Comparison of ENCODE assay signal across 9 cellular contexts in the genomic region with DNA sequence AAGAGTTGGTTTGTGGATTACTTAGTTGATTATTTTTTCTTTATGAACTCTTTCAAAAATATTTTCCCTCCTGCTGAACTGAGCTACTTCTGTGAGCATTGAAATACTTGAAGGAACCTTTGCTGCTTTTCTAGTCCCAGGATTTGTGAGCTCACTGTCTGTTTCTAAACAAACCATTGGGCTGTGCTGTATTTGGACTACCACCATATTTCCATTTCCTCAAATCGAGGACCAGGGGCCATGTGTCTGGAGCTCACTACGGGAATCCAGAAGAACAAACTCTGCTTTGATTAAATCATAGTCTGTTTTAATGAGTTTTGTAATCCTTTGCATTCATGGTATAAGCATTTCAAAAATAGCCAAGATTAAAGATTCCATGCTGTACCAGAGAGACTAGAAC. TPM values are rescaled to one million over a fixed set of nuclear protein-coding genes. Genes with fewer than 3 reads are reported as not detected.
DNase-seq lines count a peak whose midpoint lies in the region; ATAC-seq and TF ChIP-seq lines count a peak whose summit lies in the region.
"Had no signal": no experiment of that assay in that cellular context is flagged by ENCODE, and none has a peak within 500 bp of the region (broad histone marks: within the 10 kb centered on the region; RNA-seq: fewer than 3 reads in every experiment).

No MANE protein-coding gene starts in this region.

- no peak for DNase-seq in activated naive CD4-positive, alpha-beta T cell treated with Interleukin-2 at 50 U/mL for 16 hours
- DNase-seq in activated naive CD4-positive, alpha-beta T cell treated with anti-CD3 and anti-CD28 coated beads, Interleukin-2, amount 50 U/mL, for 72 hours (ENCODE audit: low spot score in 2 of 2), result no peak
- DNase-seq in kidney tubule cell (ENCODE audit: low spot score), result peak; percentile 34
- no peak for DNase-seq in type B pancreatic cell (ENCODE audit: extremely low spot score, unreplicated experiment)
- no peak for DNase-seq in NCI-H82 (lab: John Stamatoyannopoulos, UW)
- DNase-seq in NCI-H128 (lab: John Stamatoyannopoulos, UW; ENCODE audit: unreplicated experiment), result no peak
- DNase-seq: effector CD8-positive, alpha-beta T cell had no signal

- TF ChIP-seq CTCF in type B pancreatic cell (conservative IDR thresholded peaks at IDR 0.05), result no peak

- H3K4me3 Mint-ChIP-seq in activated naive CD4-positive, alpha-beta T cell treated with anti-CD3 and anti-CD28 coated beads, Interleukin-2, amount 50 U/mL, for 24 hours, result peak overlapping the region; percentile 99
- peak overlapping the region; percentile 100 for H3K4me3 Mint-ChIP-seq in type B pancreatic cell

- no peaks in the 10 kb centered on the region for H3K27me3 Mint-ChIP-seq in activated naive CD4-positive, alpha-beta T cell treated with anti-CD3 and anti-CD28 coated beads, Interleukin-2, amount 50 U/mL, for 24 hours
- H3K27me3 Mint-ChIP-seq in type B pancreatic cell, result peaks cover 2% of the 10 kb centered on the region

- H3K36me3 Mint-ChIP-seq in activated naive CD4-positive, alpha-beta T cell treated with anti-CD3 and anti-CD28 coated beads, Interleukin-2, amount 50 U/mL, for 24 hours, result peaks cover 7% of the 10 kb centered on the region
- H3K36me3 Mint-ChIP-seq in activated naive CD4-positive, alpha-beta T cell treated with anti-CD3 and anti-CD28 coated beads, Interleukin-2, amount 50 U/mL, for 72 hours, result peaks cover 8 to 31% of the 10 kb centered on the region in 2 donors
- H3K36me3 Mint-ChIP-seq in type B pancreatic cell, result peaks cover 9% of the 10 kb centered on the region

- H3K9me3 Mint-ChIP-seq in activated naive CD4-positive, alpha-beta T cell treated with anti-CD3 and anti-CD28 coated beads, Interleukin-2, amount 50 U/mL, for 24 hours, result no peaks in the 10 kb centered on the region
- no peaks in the 10 kb centered on the region for H3K9me3 Mint-ChIP-seq in activated naive CD4-positive, alpha-beta T cell treated with anti-CD3 and anti-CD28 coated beads, Interleukin-2, amount 50 U/mL, for 72 hours
- no peaks in the 10 kb centered on the region for H3K9me3 Mint-ChIP-seq in type B pancreatic cell

- H3K4me1 Mint-ChIP-seq in activated naive CD4-positive, alpha-beta T cell treated with anti-CD3 and anti-CD28 coated beads, Interleukin-2, amount 50 U/mL, for 24 hours, result peaks cover 56% of the 10 kb centered on the region
- peaks cover 23% of the 10 kb centered on the region for H3K4me1 Mint-ChIP-seq in type B pancreatic cell (ENCODE audit: unreplicated experiment)

- H3K27ac Mint-ChIP-seq in activated naive CD4-positive, alpha-beta T cell treated with anti-CD3 and anti-CD28 coated beads, Interleukin-2, amount 50 U/mL, for 24 hours, result peak overlapping the region; percentile 70
- peak overlapping the region; percentile 22 to 52 for H3K27ac Mint-ChIP-seq in activated naive CD4-positive, alpha-beta T cell treated with anti-CD3 and anti-CD28 coated beads, Interleukin-2, amount 50 U/mL, for 72 hours
- H3K27ac Mint-ChIP-seq in type B pancreatic cell, result no peak overlapping the region

- no peak for ATAC-seq in activated naive CD4-positive, alpha-beta T cell treated with anti-CD3 and anti-CD28 coated beads, Interleukin-2, amount 50 U/mL, for 72 hours
- ATAC-seq in GM18498 (IDR thresholded peaks at IDR 0.05; ENCODE audit: unreplicated experiment), result no peak

RNA-seq across cellular contexts. Expression of a gene that starts 1.3 kb away (rescaled TPM):
- total RNA-seq in activated naive CD4-positive, alpha-beta T cell treated with anti-CD3 and anti-CD28 coated beads, Interleukin-2, amount 50 U/mL, for 72 hours, result 10 to 100 TPM; 61.7 to 70.5 TPM
- 54.6 and 63.4 TPM in 2 replicates for total RNA-seq in type B pancreatic cell (ENCODE audit: low replicate concordance)
